20 cellular contexts compared by ENCODE assay signal in genomic region chr10:110437351-110437605, GRCh38.
"Had no signal": no experiment of that assay in that cellular context is flagged by ENCODE, and none has a peak within 500 bp of the region (broad histone marks: within the 10 kb centered on the region; RNA-seq: fewer than 3 reads in every experiment).

No MANE protein-coding gene starts in this region.

- H3K4me3 ChIP-seq: esophagus muscularis mucosa, heart right ventricle, suprapubic skin, tibial artery had no signal

- H3K36me3 Mint-ChIP-seq: activated CD4-positive, alpha-beta memory T cell treated with anti-CD3 and anti-CD28 coated beads for 36 hours; memory B cell; naive thymus-derived CD4-positive, alpha-beta T cell had no signal

- H3K9me3 ChIP-seq: esophagus muscularis mucosa, suprapubic skin, tibial artery had no signal

- H3K36me3 ChIP-seq: brain microvascular endothelial cell, esophagus muscularis mucosa, heart right ventricle, suprapubic skin, tibial artery had no signal

- ATAC-seq: activated T-cell treated with anti-CD3 and anti-CD28 coated beads, Interleukin-2, amount 50 U/mL, for 4 hours; foreskin keratinocyte; heart right ventricle; naive thymus-derived CD4-positive, alpha-beta T cell; right cardiac atrium had no signal

- DNase-seq: activated CD4-positive, alpha-beta T cell treated with anti-CD3 and anti-CD28 coated beads for 48 hours; activated CD8-positive, alpha-beta memory T cell treated with anti-CD3 and anti-CD28 coated beads, Interleukin-2, amount 50 U/mL, for 4 hours; activated naive CD4-positive, alpha-beta T cell treated with anti-CD3 and anti-CD28 coated beads, Interleukin-2, amount 50 U/mL, for 16 hours; activated T-cell treated with anti-CD3 and anti-CD28 coated beads, Interleukin-2, amount 50 U/mL, for 4 hours; amniotic stem cell; brain microvascular endothelial cell; caudate nucleus; foreskin keratinocyte; heart right ventricle; midbrain; naive thymus-derived CD4-positive, alpha-beta T cell; stimulated activated naive CD4-positive, alpha-beta T cell had no signal

- H3K4me1 ChIP-seq: esophagus muscularis mucosa, tibial artery had no signal

- H3K27ac Mint-ChIP-seq: activated CD4-positive, alpha-beta memory T cell treated with anti-CD3 and anti-CD28 coated beads for 36 hours; dendritic cell treated with granulocyte-macrophage colony-stimulating factor and Interleukin-4, amounts not matched to agents 40 ng/mL and 50 ng/mL, for 4 days; memory B cell; naive thymus-derived CD4-positive, alpha-beta T cell had no signal

- H3K27me3 ChIP-seq: brain microvascular endothelial cell, esophagus muscularis mucosa, foreskin keratinocyte, heart right ventricle, suprapubic skin, tibial artery had no signal

- H3K9me3 Mint-ChIP-seq: activated T-cell treated with anti-CD3 and anti-CD28 coated beads, Interleukin-2, amount 50 U/mL, for 4 hours; dendritic cell treated with granulocyte-macrophage colony-stimulating factor and Interleukin-4, amounts not matched to agents 40 ng/mL and 50 ng/mL, for 4 days; memory B cell had no signal

- FAIRE-seq: astrocyte had no signal

- H3K27ac ChIP-seq: brain microvascular endothelial cell, esophagus muscularis mucosa, foreskin keratinocyte, heart right ventricle, suprapubic skin, tibial artery had no signal

- H3K27me3 Mint-ChIP-seq: activated CD4-positive, alpha-beta memory T cell treated with anti-CD3 and anti-CD28 coated beads for 36 hours; memory B cell; naive thymus-derived CD4-positive, alpha-beta T cell had no signal

- H3K4me3 Mint-ChIP-seq: activated CD4-positive, alpha-beta memory T cell treated with anti-CD3 and anti-CD28 coated beads for 36 hours; activated T-cell treated with anti-CD3 and anti-CD28 coated beads, Interleukin-2, amount 50 U/mL, for 4 hours; dendritic cell treated with granulocyte-macrophage colony-stimulating factor and Interleukin-4, amounts not matched to agents 40 ng/mL and 50 ng/mL, for 4 days; memory B cell; naive thymus-derived CD4-positive, alpha-beta T cell had no signal
